31 cellular contexts compared by ENCODE assay signal in the genomic region with DNA sequence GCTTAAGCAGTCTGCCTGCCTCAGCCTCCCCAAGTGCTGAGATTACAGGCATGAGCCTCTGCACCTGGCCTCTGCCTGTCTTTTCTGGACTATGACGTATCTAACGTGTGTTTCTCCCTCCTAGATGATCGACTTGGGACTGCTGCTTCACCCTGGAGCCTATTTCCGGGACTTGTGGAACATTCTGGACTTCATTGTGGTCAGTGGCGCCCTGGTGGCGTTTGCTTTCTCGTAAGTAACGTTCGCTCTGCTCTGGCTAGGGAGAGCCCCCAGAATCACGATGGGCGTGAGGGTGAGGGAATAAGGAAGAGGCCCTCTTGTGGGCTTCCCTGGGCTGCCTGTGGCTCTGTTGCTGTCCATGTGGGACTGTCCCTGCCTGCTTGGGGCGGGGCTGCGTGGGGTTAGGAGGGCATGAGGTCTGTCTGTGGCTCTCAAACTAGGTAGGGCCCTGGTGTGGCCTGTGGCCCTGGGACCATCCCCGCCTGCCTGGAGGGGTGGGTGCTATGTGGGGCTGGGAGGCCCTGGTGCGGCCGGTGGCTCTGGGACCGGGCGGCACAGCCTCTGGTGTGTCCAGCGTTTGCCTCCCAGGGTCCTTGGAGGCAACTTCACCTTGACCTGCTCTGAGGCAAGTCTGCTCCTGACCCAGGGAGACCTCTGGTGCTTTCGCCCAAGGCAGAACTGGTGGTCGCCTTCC.
DNase-seq lines count a peak whose midpoint lies in the region; ATAC-seq and TF ChIP-seq lines count a peak whose summit lies in the region.
"Had no signal": no experiment of that assay in that cellular context is flagged by ENCODE, and none has a peak within 500 bp of the region (broad histone marks: within the 10 kb centered on the region; RNA-seq: fewer than 3 reads in every experiment).

No MANE protein-coding gene starts in this region.

- POLR2A ChIA-PET in SK-N-SH (lab: Yijun Ruan, JAX): no interaction called here

- H3F3A ChIP-seq in SK-N-SH (replicated peaks; ENCODE audit: insufficient read depth): no peaks in the 10 kb centered on the region

- no peak for TF ChIP-seq CTCF in SK-N-SH (IDR thresholded peaks at IDR 0.05)
- TF ChIP-seq CTCF in chondrocyte (IDR thresholded peaks at IDR 0.05): no peak
- no peak for TF ChIP-seq CTCF in type B pancreatic cell (conservative IDR thresholded peaks at IDR 0.05)

- H3K9me2 ChIP-seq in SK-N-SH: no peaks in the 10 kb centered on the region

- H3K27ac Mint-ChIP-seq in chondrocyte (ENCODE audit: unreplicated experiment) (no peak overlapping the region), type B pancreatic cell (no peak overlapping the region)
- H3K27ac Mint-ChIP-seq: immature natural killer cell; naive thymus-derived CD8-positive, alpha-beta T cell had no signal

- H3K9me3 Mint-ChIP-seq in chondrocyte (ENCODE audit: low read depth): no peaks in the 10 kb centered on the region
- H3K9me3 Mint-ChIP-seq in type B pancreatic cell: no peaks in the 10 kb centered on the region
- H3K9me3 Mint-ChIP-seq: CD14-positive monocyte; naive thymus-derived CD8-positive, alpha-beta T cell had no signal

- H3K4me1 ChIP-seq in SK-N-SH (ENCODE audit: control insufficient read depth in 1 of 2, insufficient read depth in 2 of 2, low read depth in 1 of 2, low read length in 1 of 2): no peaks in the 10 kb centered on the region; a peak in 1 of 4 replicates
- H3K4me1 ChIP-seq: gastrocnemius medialis, left lung, pancreas, upper lobe of left lung had no signal

- H3K9ac ChIP-seq in SK-N-SH: no peak overlapping the region

- 57% methylated on average over 17 of the region's 21 CpGs for WGBS in SK-N-SH (ENCODE audit: low lambda C conversion rate)

- ATAC-seq in SK-N-SH treated with all-trans-retinoic acid at 6 μM for 48 hours: no peak
- ATAC-seq: gastrocnemius medialis; left lung; naive thymus-derived CD8-positive, alpha-beta T cell; pancreas; Right ventricle myocardium inferior had no signal

- TF ChIP-seq EP300 in SK-N-SH (IDR thresholded peaks at IDR 0.05; ENCODE audit: borderline replicate concordance in 1 of 2, low read depth in 1 of 2, low read length in 1 of 2): no peak

- H3K4me3 ChIP-seq in SK-N-SH (ENCODE audit: low read depth in 2 of 2, low read length in 1 of 2): no peak overlapping the region
- H3K4me3 ChIP-seq: gastrocnemius medialis, hepatocyte, left lung, pancreas, upper lobe of left lung had no signal

- H3K27me3 ChIP-seq in SK-N-SH (ENCODE audit: insufficient read depth): no peaks in the 10 kb centered on the region
- H3K27me3 ChIP-seq: gastrocnemius medialis, hepatocyte, pancreas, upper lobe of left lung had no signal

- TF ChIP-seq RAD21 in SK-N-SH (IDR thresholded peaks at IDR 0.05; ENCODE audit: low read length): no peak

- DNase-seq in SK-N-SH (peak; percentile 16), chondrocyte (ENCODE audit: low spot score) (peak; percentile 68), mesenteric fat pad (ENCODE audit: low spot score) (peak; percentile 69), type B pancreatic cell (ENCODE audit: extremely low spot score, unreplicated experiment) (peak; percentile 62), NCI-H774 (lab: John Stamatoyannopoulos, UW) (no peak), NOMO-1 treated with DMSO at 0.1 percent for 48 hours (lab: John Stamatoyannopoulos, UW; ENCODE audit: unreplicated experiment) (no peak), UCSD-AML1 (lab: John Stamatoyannopoulos, UW; ENCODE audit: unreplicated experiment) (no peak)
- DNase-seq: activated CD4-positive, alpha-beta T cell treated with anti-CD3 and anti-CD28 coated beads for 48 hours; caudate nucleus; dermis blood vessel endothelial cell; DMS79 treated with DMSO at 0.1 percent for 48 hours; GF-D8; immature natural killer cell; KBM-7; left lung; midbrain; MM.1S; NCI-H1417 treated with DMSO at 0.1 percent for 48 hours; NCI-H2107; NCI-H446 treated with DMSO at 0.1 percent for 48 hours; OCI-M1; WERI-Rb-1 had no signal

- no peaks in the 10 kb centered on the region for H3K36me3 Mint-ChIP-seq in chondrocyte (ENCODE audit: low read depth)
- H3K36me3 Mint-ChIP-seq in type B pancreatic cell: no peaks in the 10 kb centered on the region
- H3K36me3 Mint-ChIP-seq: CD14-positive monocyte; immature natural killer cell; naive thymus-derived CD8-positive, alpha-beta T cell had no signal

- H3K4me1 Mint-ChIP-seq in chondrocyte (ENCODE audit: low read depth): peaks cover 8% of the 10 kb centered on the region
- peaks cover 6% of the 10 kb centered on the region for H3K4me1 Mint-ChIP-seq in type B pancreatic cell (ENCODE audit: unreplicated experiment)
- H3K4me1 Mint-ChIP-seq: CD14-positive monocyte, immature natural killer cell had no signal

- H3K27me3 Mint-ChIP-seq in chondrocyte (ENCODE audit: low read depth) (no peaks in the 10 kb centered on the region), type B pancreatic cell (peaks cover 5% of the 10 kb centered on the region)

- H4K20me1 ChIP-seq in SK-N-SH (ENCODE audit: insufficient read depth): no peaks in the 10 kb centered on the region

- H3K9me3 ChIP-seq in SK-N-SH: no peaks in the 10 kb centered on the region
- H3K9me3 ChIP-seq: gastrocnemius medialis, left lung, pancreas, upper lobe of left lung had no signal

- CTCF ChIA-PET in SK-N-SH (lab: Yijun Ruan, JAX): no interaction called here

- H3K4me3 Mint-ChIP-seq in chondrocyte (ENCODE audit: unreplicated experiment): no peak overlapping the region
- no peak overlapping the region for H3K4me3 Mint-ChIP-seq in type B pancreatic cell
- H3K4me3 Mint-ChIP-seq: CD14-positive monocyte; immature natural killer cell; naive thymus-derived CD8-positive, alpha-beta T cell had no signal

- H2AFZ ChIP-seq in SK-N-SH (ENCODE audit: low read depth): no peak overlapping the region
- H2AFZ ChIP-seq: hepatocyte had no signal

- H3K36me3 ChIP-seq in SK-N-SH (replicated peaks in 1 of 2; ENCODE audit: control insufficient read depth in 1 of 2, insufficient read depth in 2 of 2, low read length in 1 of 2): no peaks in the 10 kb centered on the region
- H3K36me3 ChIP-seq: gastrocnemius medialis, left lung, pancreas, upper lobe of left lung had no signal

- no peaks in the 10 kb centered on the region for H3K79me2 ChIP-seq in SK-N-SH (ENCODE audit: insufficient read depth)
- H3K79me2 ChIP-seq: hepatocyte had no signal

- H3K4me2 ChIP-seq in SK-N-SH: no peak overlapping the region
- H3K4me2 ChIP-seq: hepatocyte had no signal

- no peak overlapping the region for H3K27ac ChIP-seq in SK-N-SH (ENCODE audit: low read depth in 2 of 2, low read length in 1 of 2)
- H3K27ac ChIP-seq: 22Rv1, gastrocnemius medialis, hepatocyte, left lung, pancreas, upper lobe of left lung, WERI-Rb-1 had no signal

TF ChIP-seq in SK-N-SH, 30 proteins besides CTCF, POLR2A, EP300 and RAD21:
- TF ChIP-seq TEAD4 (IDR thresholded peaks at IDR 0.05; ENCODE audit: borderline replicate concordance, insufficient read depth): no peak
- TF ChIP-seq GATA2 (CRISPR knock-in tag; IDR thresholded peaks at IDR 0.05): no peak
- TF ChIP-seq FOXM1 (IDR thresholded peaks at IDR 0.05; ENCODE audit: low read depth): no peak

TF ChIP-seq in SK-N-SH treated with all-trans-retinoic acid at 6 μM for 48 hours, 23 proteins besides CTCF, POLR2A, EP300 and RAD21:
- TF ChIP-seq SNAI2 (CRISPR knock-in tag; IDR thresholded peaks at IDR 0.05) (no peak), ZNF565 (CRISPR knock-in tag; conservative IDR thresholded peaks at IDR 0.05; ENCODE audit: low read depth) (no peak), RARB (CRISPR knock-in tag; IDR thresholded peaks at IDR 0.05) (no peak), ESRRG (CRISPR knock-in tag; IDR thresholded peaks at IDR 0.05) (no peak), CSDC2 (CRISPR knock-in tag; IDR thresholded peaks at IDR 0.05) (no peak), ARNTL (CRISPR knock-in tag; IDR thresholded peaks at IDR 0.05; ENCODE audit: borderline replicate concordance, low read depth) (no peak), ZC3H10 (CRISPR knock-in tag; IDR thresholded peaks at IDR 0.05) (no peak), ZFP30 (CRISPR knock-in tag; IDR thresholded peaks at IDR 0.05) (no peak), OSR1 (CRISPR knock-in tag; IDR thresholded peaks at IDR 0.05) (no peak), ZNF8 (CRISPR knock-in tag; IDR thresholded peaks at IDR 0.05) (no peak), ISL1 (CRISPR knock-in tag; IDR thresholded peaks at IDR 0.05) (no peak), TOX (CRISPR knock-in tag; IDR thresholded peaks at IDR 0.05; ENCODE audit: borderline replicate concordance) (no peak), PPARA (CRISPR knock-in tag; IDR thresholded peaks at IDR 0.05; ENCODE audit: borderline replicate concordance) (no peak)
- TF ChIP-seq, protein P1, sequence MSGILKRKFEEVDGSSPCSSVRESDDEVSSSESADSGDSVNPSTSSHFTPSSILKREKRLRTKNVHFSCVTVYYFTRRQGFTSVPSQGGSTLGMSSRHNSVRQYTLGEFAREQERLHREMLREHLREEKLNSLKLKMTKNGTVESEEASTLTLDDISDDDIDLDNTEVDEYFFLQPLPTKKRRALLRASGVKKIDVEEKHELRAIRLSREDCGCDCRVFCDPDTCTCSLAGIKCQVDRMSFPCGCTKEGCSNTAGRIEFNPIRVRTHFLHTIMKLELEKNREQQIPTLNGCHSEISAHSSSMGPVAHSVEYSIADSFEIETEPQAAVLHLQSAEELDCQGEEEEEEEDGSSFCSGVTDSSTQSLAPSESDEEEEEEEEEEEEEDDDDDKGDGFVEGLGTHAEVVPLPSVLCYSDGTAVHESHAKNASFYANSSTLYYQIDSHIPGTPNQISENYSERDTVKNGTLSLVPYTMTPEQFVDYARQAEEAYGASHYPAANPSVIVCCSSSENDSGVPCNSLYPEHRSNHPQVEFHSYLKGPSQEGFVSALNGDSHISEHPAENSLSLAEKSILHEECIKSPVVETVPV (CRISPR knock-in tag; IDR thresholded peaks at IDR 0.05): no peak
- TF ChIP-seq, protein P2, sequence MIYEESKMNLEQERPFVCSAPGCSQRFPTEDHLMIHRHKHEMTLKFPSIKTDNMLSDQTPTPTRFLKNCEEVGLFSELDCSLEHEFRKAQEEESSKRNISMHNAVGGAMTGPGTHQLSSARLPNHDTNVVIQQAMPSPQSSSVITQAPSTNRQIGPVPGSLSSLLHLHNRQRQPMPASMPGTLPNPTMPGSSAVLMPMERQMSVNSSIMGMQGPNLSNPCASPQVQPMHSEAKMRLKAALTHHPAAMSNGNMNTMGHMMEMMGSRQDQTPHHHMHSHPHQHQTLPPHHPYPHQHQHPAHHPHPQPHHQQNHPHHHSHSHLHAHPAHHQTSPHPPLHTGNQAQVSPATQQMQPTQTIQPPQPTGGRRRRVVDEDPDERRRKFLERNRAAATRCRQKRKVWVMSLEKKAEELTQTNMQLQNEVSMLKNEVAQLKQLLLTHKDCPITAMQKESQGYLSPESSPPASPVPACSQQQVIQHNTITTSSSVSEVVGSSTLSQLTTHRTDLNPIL (CRISPR knock-in tag; IDR thresholded peaks at IDR 0.05; ENCODE audit: low read depth): no peak

Comparison
In these comparisons a context has a peak if more than half of its experiments do, and no peak if none do; other contexts are left out.
1. DNase-seq: peak in SK-N-SH (single experiment), chondrocyte (single experiment), mesenteric fat pad (single experiment) and type B pancreatic cell (single experiment); none in NCI-H774 (single experiment), NOMO-1 treated with DMSO at 0.1 percent for 48 hours (single experiment) and UCSD-AML1 (single experiment).